ENCODE assay signal across 2 cellular contexts in the genomic region with DNA sequence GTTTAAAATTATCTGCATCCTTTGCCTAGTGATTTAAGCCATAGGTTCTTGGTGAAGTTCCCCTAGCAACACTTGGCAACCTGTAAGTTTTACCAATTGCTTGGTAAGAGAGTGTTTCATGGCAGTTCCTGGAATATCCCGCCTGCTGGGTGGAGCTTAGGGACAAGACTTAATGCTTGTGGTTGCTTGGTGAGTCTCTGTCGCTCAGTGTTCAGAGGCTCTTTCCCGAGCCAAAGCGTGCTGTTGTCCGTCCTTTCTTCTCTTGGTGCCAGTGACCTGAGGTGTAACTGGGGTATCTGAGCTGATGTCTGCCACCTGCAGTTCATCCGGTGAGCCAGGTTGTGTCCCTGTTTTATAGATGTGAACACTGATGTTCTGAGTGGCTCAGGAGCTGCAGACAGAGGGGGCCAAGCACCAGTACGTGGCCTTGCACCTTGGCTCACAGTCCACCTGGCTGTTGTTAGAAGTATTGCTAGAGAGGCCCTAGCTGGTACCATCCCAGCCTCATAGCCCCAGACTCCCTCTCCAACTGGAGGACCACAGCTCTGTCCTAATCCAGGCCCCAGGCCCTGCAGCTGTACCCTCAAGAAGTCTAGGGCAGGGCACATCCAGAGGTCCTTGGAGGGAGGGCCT.
TF ChIP-seq lines count a peak whose summit lies in the region.

No MANE protein-coding gene starts in this region.

TF ChIP-seq in GM12878, 131 proteins besides CTCF, POLR2A, EP300 and RAD21:
- TF ChIP-seq HDGF (IDR thresholded peaks at IDR 0.05): no peak
- TF ChIP-seq MTA3 (IDR thresholded peaks at IDR 0.05; ENCODE audit: borderline replicate concordance, low read length): no peak
- no peak for TF ChIP-seq NFIC (IDR thresholded peaks at IDR 0.05; ENCODE audit: low read depth, low read length)
- TF ChIP-seq HCFC1 (IDR thresholded peaks at IDR 0.05; ENCODE audit: low read length): no peak
- no peak for TF ChIP-seq SMARCA5 (IDR thresholded peaks at IDR 0.05)
TF ChIP-seq in GM12878: peak in this region for 0.

TF ChIP-seq in HepG2, 621 proteins besides CTCF, POLR2A, EP300 and RAD21:
- TF ChIP-seq, protein P1, sequence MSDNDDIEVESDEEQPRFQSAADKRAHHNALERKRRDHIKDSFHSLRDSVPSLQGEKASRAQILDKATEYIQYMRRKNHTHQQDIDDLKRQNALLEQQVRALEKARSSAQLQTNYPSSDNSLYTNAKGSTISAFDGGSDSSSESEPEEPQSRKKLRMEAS (IDR thresholded peaks at IDR 0.05): peak; percentile 83
- TF ChIP-seq NCOA5 (CRISPR knock-in tag; IDR thresholded peaks at IDR 0.05): no peak
- TF ChIP-seq ZNF580 (CRISPR knock-in tag; IDR thresholded peaks at IDR 0.05; ENCODE audit: borderline replicate concordance, low read depth): peak; percentile 55; the same call in 1 of the 2 replicates
- no peak for TF ChIP-seq ZNF777 (CRISPR knock-in tag; IDR thresholded peaks at IDR 0.05)
- no peak for TF ChIP-seq SMYD3 (CRISPR knock-in tag; IDR thresholded peaks at IDR 0.05)
- 0 out of 2 replicates have a peak, but pooled peaks have one; percentile 34 for TF ChIP-seq KDM2A (CRISPR knock-in tag; IDR thresholded peaks at IDR 0.05; ENCODE audit: borderline replicate concordance, low read depth)
- no peak for TF ChIP-seq ZBTB1 (CRISPR knock-in tag; IDR thresholded peaks at IDR 0.05; ENCODE audit: borderline replicate concordance)
- peak; percentile 34; the same call in 1 of the 2 replicates for TF ChIP-seq ZNF292 (CRISPR knock-in tag; IDR thresholded peaks at IDR 0.05; ENCODE audit: borderline replicate concordance, low read depth)
- peak; percentile 43; the same call in 1 of the 2 replicates for TF ChIP-seq HNF4A (CRISPR knock-in tag; IDR thresholded peaks at IDR 0.05)
- 0 out of 2 replicates have a peak, but pooled peaks have one; percentile 30 for TF ChIP-seq BHLHE40 (IDR thresholded peaks at IDR 0.05; ENCODE audit: low read length)
- TF ChIP-seq ZNF629 (CRISPR knock-in tag; conservative IDR thresholded peaks at IDR 0.05): peak; percentile 87
- peak; percentile 53; the same call in 1 of the 2 replicates for TF ChIP-seq MYC (CRISPR knock-in tag; IDR thresholded peaks at IDR 0.05; ENCODE audit: borderline replicate concordance)
- 0 out of 2 replicates have a peak, but pooled peaks have one; percentile 18 for TF ChIP-seq SPEN (CRISPR knock-in tag; IDR thresholded peaks at IDR 0.05; ENCODE audit: low read depth)
- TF ChIP-seq ZFP91 (CRISPR knock-in tag; IDR thresholded peaks at IDR 0.05; ENCODE audit: borderline replicate concordance): peak; percentile 17; the same call in 1 of the 2 replicates
- peak; percentile 26; the same call in 1 of the 2 replicates for TF ChIP-seq STAG1 (CRISPR knock-in tag; IDR thresholded peaks at IDR 0.05)
- TF ChIP-seq GATAD2A (CRISPR knock-in tag; IDR thresholded peaks at IDR 0.05): 0 out of 2 replicates have a peak, but pooled peaks have one; percentile 25
- TF ChIP-seq POGZ (CRISPR knock-in tag; IDR thresholded peaks at IDR 0.05): 0 out of 2 replicates have a peak, but pooled peaks have one; percentile 20
- peak; percentile 56; the same call in 1 of the 2 replicates for TF ChIP-seq ZFX (CRISPR knock-in tag; IDR thresholded peaks at IDR 0.05; ENCODE audit: low read depth)
- TF ChIP-seq USF2 (IDR thresholded peaks at IDR 0.05; ENCODE audit: low read depth, low read length): peak; percentile 35; the same call in 1 of the 2 replicates
- TF ChIP-seq USF2 (CRISPR knock-in tag; IDR thresholded peaks at IDR 0.05; ENCODE audit: borderline replicate concordance): no peak
- peak; percentile 22; the same call in 1 of the 2 replicates for TF ChIP-seq KDM1A (CRISPR knock-in tag; IDR thresholded peaks at IDR 0.05)
- TF ChIP-seq MEF2D (CRISPR knock-in tag; IDR thresholded peaks at IDR 0.05): 0 out of 2 replicates have a peak, but pooled peaks have one; percentile 18
- peak; percentile 44; the same call in 1 of the 2 replicates for TF ChIP-seq ZNF768 (CRISPR knock-in tag; IDR thresholded peaks at IDR 0.05)
- TF ChIP-seq SMC3 (IDR thresholded peaks at IDR 0.05; ENCODE audit: low read length): peak; percentile 55
- peak; percentile 51 for TF ChIP-seq SALL1 (CRISPR knock-in tag; IDR thresholded peaks at IDR 0.05)
- TF ChIP-seq ZNF574 (CRISPR knock-in tag; IDR thresholded peaks at IDR 0.05): peak; percentile 91
- no peak for TF ChIP-seq TBX2 (CRISPR knock-in tag; IDR thresholded peaks at IDR 0.05; ENCODE audit: borderline replicate concordance)
- TF ChIP-seq ZNF331 (CRISPR knock-in tag; IDR thresholded peaks at IDR 0.05): 0 out of 2 replicates have a peak, but pooled peaks have one; percentile 15
- no peak for TF ChIP-seq EZH2 (conservative IDR thresholded peaks at IDR 0.05; ENCODE audit: low read depth, low read length)
- peak; percentile 41; the same call in 1 of the 2 replicates for TF ChIP-seq SAP130 (CRISPR knock-in tag; IDR thresholded peaks at IDR 0.05; ENCODE audit: low read depth)
- TF ChIP-seq, protein P2, sequence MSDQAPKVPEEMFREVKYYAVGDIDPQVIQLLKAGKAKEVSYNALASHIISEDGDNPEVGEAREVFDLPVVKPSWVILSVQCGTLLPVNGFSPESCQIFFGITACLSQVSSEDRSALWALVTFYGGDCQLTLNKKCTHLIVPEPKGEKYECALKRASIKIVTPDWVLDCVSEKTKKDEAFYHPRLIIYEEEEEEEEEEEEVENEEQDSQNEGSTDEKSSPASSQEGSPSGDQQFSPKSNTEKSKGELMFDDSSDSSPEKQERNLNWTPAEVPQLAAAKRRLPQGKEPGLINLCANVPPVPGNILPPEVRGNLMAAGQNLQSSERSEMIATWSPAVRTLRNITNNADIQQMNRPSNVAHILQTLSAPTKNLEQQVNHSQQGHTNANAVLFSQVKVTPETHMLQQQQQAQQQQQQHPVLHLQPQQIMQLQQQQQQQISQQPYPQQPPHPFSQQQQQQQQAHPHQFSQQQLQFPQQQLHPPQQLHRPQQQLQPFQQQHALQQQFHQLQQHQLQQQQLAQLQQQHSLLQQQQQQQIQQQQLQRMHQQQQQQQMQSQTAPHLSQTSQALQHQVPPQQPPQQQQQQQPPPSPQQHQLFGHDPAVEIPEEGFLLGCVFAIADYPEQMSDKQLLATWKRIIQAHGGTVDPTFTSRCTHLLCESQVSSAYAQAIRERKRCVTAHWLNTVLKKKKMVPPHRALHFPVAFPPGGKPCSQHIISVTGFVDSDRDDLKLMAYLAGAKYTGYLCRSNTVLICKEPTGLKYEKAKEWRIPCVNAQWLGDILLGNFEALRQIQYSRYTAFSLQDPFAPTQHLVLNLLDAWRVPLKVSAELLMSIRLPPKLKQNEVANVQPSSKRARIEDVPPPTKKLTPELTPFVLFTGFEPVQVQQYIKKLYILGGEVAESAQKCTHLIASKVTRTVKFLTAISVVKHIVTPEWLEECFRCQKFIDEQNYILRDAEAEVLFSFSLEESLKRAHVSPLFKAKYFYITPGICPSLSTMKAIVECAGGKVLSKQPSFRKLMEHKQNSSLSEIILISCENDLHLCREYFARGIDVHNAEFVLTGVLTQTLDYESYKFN (CRISPR knock-in tag; conservative IDR thresholded peaks at IDR 0.05): peak; percentile 19; the same call in 1 of the 2 replicates
- TF ChIP-seq TEAD3 (CRISPR knock-in tag; optimal IDR thresholded peaks at IDR 0.05; ENCODE audit: borderline replicate concordance): peak; percentile 36
- TF ChIP-seq KAT8 (CRISPR knock-in tag; IDR thresholded peaks at IDR 0.05): no peak
- 0 out of 2 replicates have a peak, but pooled peaks have one; percentile 21 for TF ChIP-seq BCL6 (CRISPR knock-in tag; IDR thresholded peaks at IDR 0.05)
- TF ChIP-seq, protein P3, sequence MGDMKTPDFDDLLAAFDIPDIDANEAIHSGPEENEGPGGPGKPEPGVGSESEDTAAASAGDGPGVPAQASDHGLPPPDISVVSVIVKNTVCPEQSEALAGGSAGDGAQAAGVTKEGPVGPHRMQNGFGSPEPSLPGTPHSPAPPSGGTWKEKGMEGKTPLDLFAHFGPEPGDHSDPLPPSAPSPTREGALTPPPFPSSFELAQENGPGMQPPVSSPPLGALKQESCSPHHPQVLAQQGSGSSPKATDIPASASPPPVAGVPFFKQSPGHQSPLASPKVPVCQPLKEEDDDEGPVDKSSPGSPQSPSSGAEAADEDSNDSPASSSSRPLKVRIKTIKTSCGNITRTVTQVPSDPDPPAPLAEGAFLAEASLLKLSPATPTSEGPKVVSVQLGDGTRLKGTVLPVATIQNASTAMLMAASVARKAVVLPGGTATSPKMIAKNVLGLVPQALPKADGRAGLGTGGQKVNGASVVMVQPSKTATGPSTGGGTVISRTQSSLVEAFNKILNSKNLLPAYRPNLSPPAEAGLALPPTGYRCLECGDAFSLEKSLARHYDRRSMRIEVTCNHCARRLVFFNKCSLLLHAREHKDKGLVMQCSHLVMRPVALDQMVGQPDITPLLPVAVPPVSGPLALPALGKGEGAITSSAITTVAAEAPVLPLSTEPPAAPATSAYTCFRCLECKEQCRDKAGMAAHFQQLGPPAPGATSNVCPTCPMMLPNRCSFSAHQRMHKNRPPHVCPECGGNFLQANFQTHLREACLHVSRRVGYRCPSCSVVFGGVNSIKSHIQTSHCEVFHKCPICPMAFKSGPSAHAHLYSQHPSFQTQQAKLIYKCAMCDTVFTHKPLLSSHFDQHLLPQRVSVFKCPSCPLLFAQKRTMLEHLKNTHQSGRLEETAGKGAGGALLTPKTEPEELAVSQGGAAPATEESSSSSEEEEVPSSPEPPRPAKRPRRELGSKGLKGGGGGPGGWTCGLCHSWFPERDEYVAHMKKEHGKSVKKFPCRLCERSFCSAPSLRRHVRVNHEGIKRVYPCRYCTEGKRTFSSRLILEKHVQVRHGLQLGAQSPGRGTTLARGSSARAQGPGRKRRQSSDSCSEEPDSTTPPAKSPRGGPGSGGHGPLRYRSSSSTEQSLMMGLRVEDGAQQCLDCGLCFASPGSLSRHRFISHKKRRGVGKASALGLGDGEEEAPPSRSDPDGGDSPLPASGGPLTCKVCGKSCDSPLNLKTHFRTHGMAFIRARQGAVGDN (CRISPR knock-in tag; IDR thresholded peaks at IDR 0.05): peak; percentile 66
- TF ChIP-seq RFX5 (IDR thresholded peaks at IDR 0.05; ENCODE audit: low read depth, low read length): peak; percentile 62; the same call in 1 of the 2 replicates
